Comparison of ENCODE assay signal across 24 cellular contexts in the genomic region with DNA sequence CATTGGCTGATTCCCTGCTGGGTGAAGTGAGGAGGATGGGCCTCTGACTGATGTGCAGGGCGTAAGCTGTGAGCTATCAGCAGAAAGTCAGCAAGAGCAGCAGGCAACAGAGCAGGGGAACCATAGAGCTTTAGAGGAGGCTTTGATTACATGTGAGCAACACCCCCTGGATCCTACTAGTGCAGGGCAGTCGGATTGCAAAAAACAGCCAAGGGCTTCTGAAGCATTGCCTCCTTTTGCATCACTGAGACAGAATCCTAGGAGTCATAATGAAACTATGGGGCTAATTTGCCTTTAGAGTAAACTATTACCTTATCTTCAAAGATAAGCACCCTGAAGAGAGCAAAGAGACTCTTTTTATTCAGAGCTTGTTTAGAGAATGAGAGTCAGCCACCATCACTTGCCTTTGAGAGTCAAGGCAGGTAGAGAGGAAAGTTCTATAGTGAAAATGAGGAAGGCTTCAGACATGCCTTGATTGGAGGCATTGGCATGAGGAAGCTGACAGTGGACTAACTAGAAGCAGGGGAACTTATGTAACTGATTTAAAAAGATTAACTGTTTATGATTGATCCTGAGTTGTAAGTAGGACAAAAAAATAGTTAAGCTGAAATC.
DNase-seq lines count a peak whose midpoint lies in the region; ATAC-seq lines count a peak whose summit lies in the region.
"Had no signal": no experiment of that assay in that cellular context is flagged by ENCODE, and none has a peak within 500 bp of the region (broad histone marks: within the 10 kb centered on the region; RNA-seq: fewer than 3 reads in every experiment).

No MANE protein-coding gene starts in this region.

- CTCF ChIA-PET in activated CD8-positive, alpha-beta memory T cell treated with anti-CD3 and anti-CD28 coated beads, Interleukin-2, amount 10 ng/mL, durations not matched to agents 7 days and 5 days (lab: Charles Lee), result no interaction called here

- H3K36me3 ChIP-seq in ectodermal cell (ENCODE audit: control insufficient read depth, insufficient read depth, low read length), result no peaks in the 10 kb centered on the region
- H3K36me3 ChIP-seq: SJCRH30 had no signal

- no peak overlapping the region for H3K27ac Mint-ChIP-seq in activated naive CD8-positive, alpha-beta T cell treated with anti-CD3 and anti-CD28 coated beads for 36 hours
- no peak overlapping the region for H3K27ac Mint-ChIP-seq in activated CD8-positive, alpha-beta memory T cell treated with anti-CD3 and anti-CD28 coated beads, Interleukin-2, amount 10 ng/mL, durations not matched to agents 7 days and 5 days
- no peak overlapping the region for H3K27ac Mint-ChIP-seq in activated naive CD4-positive, alpha-beta T cell treated with anti-CD3 and anti-CD28 coated beads, Interleukin-2, amount 50 U/mL, for 72 hours
- H3K27ac Mint-ChIP-seq: activated CD4-positive, alpha-beta T cell treated with anti-CD3 and anti-CD28 coated beads, Interleukin-2, amount 10 ng/mL, durations not matched to agents 7 days and 5 days; activated naive CD8-positive, alpha-beta T cell treated with anti-CD3 and anti-CD28 coated beads, Interleukin-2, amount 10 ng/mL, durations not matched to agents 7 days and 5 days; activated T-helper 1 cell treated with anti-CD3 and anti-CD28 coated beads, Interleukin-12 subunit alpha, Interleukin-12 subunit beta, Interleukin-2, Interleukin-4 antibody, amounts not matched to agents 30 ng/mL and 10 ng/mL and 1 ng/mL, durations not matched to agents 14 hours and 24 hours and 36 hours; brain; CD4-positive, CD25-positive, alpha-beta regulatory T cell; immature natural killer cell had no signal

- no peaks in the 10 kb centered on the region for H3K27me3 Mint-ChIP-seq in activated naive CD8-positive, alpha-beta T cell treated with anti-CD3 and anti-CD28 coated beads for 36 hours
- H3K27me3 Mint-ChIP-seq in activated CD8-positive, alpha-beta memory T cell treated with anti-CD3 and anti-CD28 coated beads, Interleukin-2, amount 10 ng/mL, durations not matched to agents 7 days and 5 days, result no peaks in the 10 kb centered on the region
- H3K27me3 Mint-ChIP-seq: activated CD4-positive, alpha-beta T cell treated with anti-CD3 and anti-CD28 coated beads, Interleukin-2, amount 10 ng/mL, durations not matched to agents 7 days and 5 days; activated naive CD8-positive, alpha-beta T cell treated with anti-CD3 and anti-CD28 coated beads, Interleukin-2, amount 10 ng/mL, durations not matched to agents 7 days and 5 days; brain; CD4-positive, CD25-positive, alpha-beta regulatory T cell had no signal

- H3K27me3 ChIP-seq in ectodermal cell (ENCODE audit: control insufficient read depth, insufficient read depth, low read length, poor library complexity, severe bottlenecking), result no peaks in the 10 kb centered on the region
- H3K27me3 ChIP-seq: SJCRH30 had no signal

- H3K27ac ChIP-seq in ectodermal cell (ENCODE audit: insufficient read depth, low read depth, low read length, poor library complexity, severe bottlenecking), result peak overlapping the region; percentile 1
- H3K27ac ChIP-seq: SJCRH30 had no signal

- H3K4me1 ChIP-seq in ectodermal cell (ENCODE audit: control insufficient read depth, insufficient read depth, low read length), result no peaks in the 10 kb centered on the region
- H3K4me1 ChIP-seq: SJCRH30 had no signal

- no peaks in the 10 kb centered on the region for H3K36me3 Mint-ChIP-seq in activated naive CD8-positive, alpha-beta T cell treated with anti-CD3 and anti-CD28 coated beads for 36 hours
- H3K36me3 Mint-ChIP-seq in activated CD8-positive, alpha-beta memory T cell treated with anti-CD3 and anti-CD28 coated beads, Interleukin-2, amount 10 ng/mL, durations not matched to agents 7 days and 5 days, result no peaks in the 10 kb centered on the region
- H3K36me3 Mint-ChIP-seq in activated naive CD4-positive, alpha-beta T cell treated with anti-CD3 and anti-CD28 coated beads, Interleukin-2, amount 50 U/mL, for 72 hours, result no peaks in the 10 kb centered on the region
- H3K36me3 Mint-ChIP-seq: activated naive CD8-positive, alpha-beta T cell treated with anti-CD3 and anti-CD28 coated beads, Interleukin-2, amount 10 ng/mL, durations not matched to agents 7 days and 5 days; brain; CD4-positive, CD25-positive, alpha-beta regulatory T cell had no signal

- DNase-seq in ELF-1 (ENCODE audit: low read depth, low spot score), result peak; percentile 67
- DNase-seq in NCI-H226, result peak; percentile 82
- peak; percentile 5 for DNase-seq in left kidney (ENCODE audit: low read depth, low spot score)
- DNase-seq in activated naive CD8-positive, alpha-beta T cell treated with anti-CD3 and anti-CD28 coated beads for 36 hours, result no peak
- DNase-seq in activated CD8-positive, alpha-beta memory T cell treated with anti-CD3 and anti-CD28 coated beads, Interleukin-2, amount 10 ng/mL, durations not matched to agents 7 days and 5 days, result no peak
- DNase-seq in activated naive CD4-positive, alpha-beta T cell treated with anti-CD3 and anti-CD28 coated beads, Interleukin-2, amount 50 U/mL, for 72 hours (ENCODE audit: low spot score in 2 of 2), result no peak
- DNase-seq: ACHN; activated CD4-positive, alpha-beta T cell treated with anti-CD3 and anti-CD28 coated beads, Interleukin-2, amount 10 ng/mL, durations not matched to agents 7 days and 5 days; activated naive CD8-positive, alpha-beta T cell treated with anti-CD3 and anti-CD28 coated beads, Interleukin-2, amount 10 ng/mL, durations not matched to agents 7 days and 5 days; CD4-positive, CD25-positive, alpha-beta regulatory T cell; DMS 273 treated with DMSO at 0.1 percent for 48 hours; immature natural killer cell; mucosa of descending colon; NCI-H1092; NCI-H2029; NCI-H446; SJCRH30; stimulated activated CD4-positive, alpha-beta T cell treated with anti-CD3 and anti-CD28 coated beads, Interleukin-1b, Interleukin-23, amount 100 ng/mL, for 48 hours; substantia nigra had no signal

- no peaks in the 10 kb centered on the region for H3K4me1 Mint-ChIP-seq in activated naive CD8-positive, alpha-beta T cell treated with anti-CD3 and anti-CD28 coated beads for 36 hours
- no peaks in the 10 kb centered on the region for H3K4me1 Mint-ChIP-seq in activated CD8-positive, alpha-beta memory T cell treated with anti-CD3 and anti-CD28 coated beads, Interleukin-2, amount 10 ng/mL, durations not matched to agents 7 days and 5 days
- H3K4me1 Mint-ChIP-seq: activated CD4-positive, alpha-beta T cell treated with anti-CD3 and anti-CD28 coated beads, Interleukin-2, amount 10 ng/mL, durations not matched to agents 7 days and 5 days; activated naive CD8-positive, alpha-beta T cell treated with anti-CD3 and anti-CD28 coated beads, Interleukin-2, amount 10 ng/mL, durations not matched to agents 7 days and 5 days; CD4-positive, CD25-positive, alpha-beta regulatory T cell had no signal

- WGBS in ectodermal cell, 2 experiments, result 27 to 30% methylated on average over 2 of the region's 2 CpGs

- H3K4me3 ChIP-seq in ectodermal cell (ENCODE audit: insufficient read depth, low read depth, low read length), result no peak overlapping the region
- H3K4me3 ChIP-seq: mucosa of descending colon, SJCRH30 had no signal

- no peaks in the 10 kb centered on the region for H3K9me3 ChIP-seq in ectodermal cell (ENCODE audit: control insufficient read depth, low read length)
- H3K9me3 ChIP-seq: mucosa of descending colon, SJCRH30 had no signal

- no peak for ATAC-seq in GM21723 (IDR thresholded peaks at IDR 0.05; ENCODE audit: unreplicated experiment)
- ATAC-seq in activated CD8-positive, alpha-beta memory T cell treated with anti-CD3 and anti-CD28 coated beads, Interleukin-2, amount 10 ng/mL, durations not matched to agents 7 days and 5 days, result no peak
- ATAC-seq in activated naive CD4-positive, alpha-beta T cell treated with anti-CD3 and anti-CD28 coated beads, Interleukin-2, amount 50 U/mL, for 72 hours, result no peak
- ATAC-seq: mucosa of descending colon, Panc1 had no signal

- no peak overlapping the region for H3K4me3 Mint-ChIP-seq in activated naive CD8-positive, alpha-beta T cell treated with anti-CD3 and anti-CD28 coated beads for 36 hours
- no peak overlapping the region for H3K4me3 Mint-ChIP-seq in activated CD8-positive, alpha-beta memory T cell treated with anti-CD3 and anti-CD28 coated beads, Interleukin-2, amount 10 ng/mL, durations not matched to agents 7 days and 5 days
- H3K4me3 Mint-ChIP-seq: activated CD4-positive, alpha-beta T cell treated with anti-CD3 and anti-CD28 coated beads, Interleukin-2, amount 10 ng/mL, durations not matched to agents 7 days and 5 days; activated naive CD8-positive, alpha-beta T cell treated with anti-CD3 and anti-CD28 coated beads, Interleukin-2, amount 10 ng/mL, durations not matched to agents 7 days and 5 days; activated T-helper 1 cell treated with anti-CD3 and anti-CD28 coated beads, Interleukin-12 subunit alpha, Interleukin-12 subunit beta, Interleukin-2, Interleukin-4 antibody, amounts not matched to agents 30 ng/mL and 10 ng/mL and 1 ng/mL, durations not matched to agents 14 hours and 24 hours and 36 hours; brain; CD4-positive, CD25-positive, alpha-beta regulatory T cell; immature natural killer cell had no signal

- H3K9me3 Mint-ChIP-seq in activated naive CD8-positive, alpha-beta T cell treated with anti-CD3 and anti-CD28 coated beads for 36 hours, result peaks cover 2% of the 10 kb centered on the region
- H3K9me3 Mint-ChIP-seq in activated CD8-positive, alpha-beta memory T cell treated with anti-CD3 and anti-CD28 coated beads, Interleukin-2, amount 10 ng/mL, durations not matched to agents 7 days and 5 days (ENCODE audit: low read depth), result peaks cover 5% of the 10 kb centered on the region
- H3K9me3 Mint-ChIP-seq in activated naive CD4-positive, alpha-beta T cell treated with anti-CD3 and anti-CD28 coated beads, Interleukin-2, amount 50 U/mL, for 72 hours, result peaks cover 0 to 7% of the 10 kb centered on the region in 2 donors
- H3K9me3 Mint-ChIP-seq: activated CD4-positive, alpha-beta T cell treated with anti-CD3 and anti-CD28 coated beads, Interleukin-2, amount 10 ng/mL, durations not matched to agents 7 days and 5 days; activated naive CD8-positive, alpha-beta T cell treated with anti-CD3 and anti-CD28 coated beads, Interleukin-2, amount 10 ng/mL, durations not matched to agents 7 days and 5 days; activated T-helper 1 cell treated with anti-CD3 and anti-CD28 coated beads, Interleukin-12 subunit alpha, Interleukin-12 subunit beta, Interleukin-2, Interleukin-4 antibody, amounts not matched to agents 30 ng/mL and 10 ng/mL and 1 ng/mL, durations not matched to agents 14 hours and 24 hours and 36 hours; brain had no signal

Comparison
In these comparisons a context has a peak if more than half of its experiments do, and no peak if none do; other contexts are left out.
1. DNase-seq: peak in ELF-1 (single experiment), NCI-H226 (single experiment) and left kidney (single experiment); none in activated naive CD8-positive, alpha-beta T cell treated with anti-CD3 and anti-CD28 coated beads for 36 hours (single experiment), activated CD8-positive, alpha-beta memory T cell treated with anti-CD3 and anti-CD28 coated beads, Interleukin-2, amount 10 ng/mL, durations not matched to agents 7 days and 5 days (single experiment) and activated naive CD4-positive, alpha-beta T cell treated with anti-CD3 and anti-CD28 coated beads, Interleukin-2, amount 50 U/mL, for 72 hours (0 of 2).